Comparison of ENCODE assay signal across 25 cellular contexts in the genomic region with DNA sequence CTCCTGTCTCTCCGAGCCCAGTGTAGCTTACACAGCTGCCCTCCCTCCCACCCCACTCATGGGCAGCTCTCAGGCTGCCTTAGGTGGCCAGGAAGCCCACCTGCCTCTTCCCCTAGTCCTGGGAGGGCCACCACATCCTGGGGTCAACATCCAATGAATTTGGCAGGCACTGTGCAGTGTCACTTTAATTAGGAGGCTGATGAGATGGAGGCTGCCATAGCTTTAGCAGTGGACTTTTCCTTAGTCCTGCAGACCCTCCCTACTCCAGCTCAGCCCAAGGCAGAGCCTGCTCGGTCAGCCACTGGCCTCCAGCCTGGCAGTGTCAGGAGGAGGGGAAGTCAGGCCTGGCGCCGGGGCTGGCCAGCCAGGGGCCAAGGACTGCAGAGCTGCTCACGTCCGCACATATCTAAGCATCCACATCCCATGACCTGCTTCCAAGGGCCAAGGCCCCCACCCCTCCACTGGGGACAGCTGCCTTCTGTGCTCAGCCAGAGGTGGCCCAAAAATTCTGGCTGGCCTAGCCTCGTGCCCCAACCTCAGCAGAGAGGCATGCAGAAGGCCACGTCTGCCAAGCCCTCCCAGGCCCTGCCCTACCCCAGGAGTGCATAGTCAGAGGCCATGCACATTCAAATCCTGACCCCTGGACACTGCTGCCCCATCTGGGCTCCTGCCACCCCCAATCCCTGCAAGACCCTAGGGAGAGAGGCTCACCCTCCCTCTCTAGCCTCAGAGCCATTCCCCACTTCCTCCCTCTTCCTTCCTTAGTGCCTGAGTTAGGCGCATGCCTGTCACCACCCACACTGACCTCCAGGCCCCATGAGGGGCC. TPM values are rescaled to one million over a fixed set of nuclear protein-coding genes. Genes with fewer than 3 reads are reported as not detected.
A peak's percentile ranks its signal among the peaks of the same experiment; 100 is the strongest.
DNase-seq lines count a peak whose midpoint lies in the region; ATAC-seq and TF ChIP-seq lines count a peak whose summit lies in the region.
"Had no signal": no experiment of that assay in that cellular context is flagged by ENCODE, and none has a peak within 500 bp of the region (broad histone marks: within the 10 kb centered on the region; RNA-seq: fewer than 3 reads in every experiment).

No MANE protein-coding gene starts in this region.

- peak; percentile 23 for DNase-seq in activated naive CD8-positive, alpha-beta T cell treated with anti-CD3 and anti-CD28 coated beads, Interleukin-2, amount 10 ng/mL, durations not matched to agents 7 days and 5 days
- DNase-seq in activated naive CD8-positive, alpha-beta T cell treated with anti-CD3 and anti-CD28 coated beads for 36 hours: no peak
- peak; percentile 58 to 61 for DNase-seq in heart right ventricle
- peak; percentile 83 for DNase-seq in osteocyte (ENCODE audit: extremely low spot score, unreplicated experiment)
- no peak for DNase-seq in natural killer cell
- no peak for DNase-seq in HPDE6-E6E7 (ENCODE audit: extremely low spot score)
- DNase-seq in NCI-H774 (lab: John Stamatoyannopoulos, UW): no peak
- DNase-seq: ACHN; activated CD8-positive, alpha-beta T cell treated with anti-CD3 and anti-CD28 coated beads, Interleukin-2, amount 10 ng/mL, durations not matched to agents 7 days and 5 days; caudate nucleus; CD4-positive, CD25-positive, alpha-beta regulatory T cell; effector CD4-positive, alpha-beta T cell; esophagus squamous epithelium; glutamatergic neuron; KBM-7; NCI-H1694 treated with DMSO at 0.1 percent for 48 hours; SIG-M5; stimulated activated CD4-positive, alpha-beta T cell treated with anti-CD3 and anti-CD28 coated beads, Interleukin-2, amount 100 ng/mL, for 48 hours had no signal

- H3K27me3 Mint-ChIP-seq in activated naive CD8-positive, alpha-beta T cell treated with anti-CD3 and anti-CD28 coated beads, Interleukin-2, amount 10 ng/mL, durations not matched to agents 7 days and 5 days: peaks cover 26% of the 10 kb centered on the region
- H3K27me3 Mint-ChIP-seq in activated naive CD8-positive, alpha-beta T cell treated with anti-CD3 and anti-CD28 coated beads for 36 hours: peaks cover 3% of the 10 kb centered on the region
- peaks cover 51% of the 10 kb centered on the region for H3K27me3 Mint-ChIP-seq in osteocyte (ENCODE audit: unreplicated experiment)
- peaks cover 13 to 17% of the 10 kb centered on the region in 2 donors for H3K27me3 Mint-ChIP-seq in natural killer cell (ENCODE audit: low read depth in 2 of 2)

- TF ChIP-seq CTCF in heart right ventricle (IDR thresholded peaks at IDR 0.05): no peak
- no peak for TF ChIP-seq CTCF in osteocyte (IDR thresholded peaks at IDR 0.05)
- no peak for TF ChIP-seq CTCF in natural killer cell (IDR thresholded peaks at IDR 0.05)

- H3K9me3 Mint-ChIP-seq in activated naive CD8-positive, alpha-beta T cell treated with anti-CD3 and anti-CD28 coated beads, Interleukin-2, amount 10 ng/mL, durations not matched to agents 7 days and 5 days: peaks cover 1% of the 10 kb centered on the region
- no peaks in the 10 kb centered on the region for H3K9me3 Mint-ChIP-seq in activated naive CD8-positive, alpha-beta T cell treated with anti-CD3 and anti-CD28 coated beads for 36 hours
- H3K9me3 Mint-ChIP-seq in osteocyte (ENCODE audit: unreplicated experiment) (peaks cover 4% of the 10 kb centered on the region), natural killer cell (no peaks in the 10 kb centered on the region)
- H3K9me3 Mint-ChIP-seq: activated T-helper 2 cell treated with anti-CD3 and anti-CD28 coated beads, Interferon-gamma antibody, Interleukin-2, Interleukin-4, amounts not matched to agents 10 μg/mL and 5 μg/mL and 100 μg/mL, durations not matched to agents 14 hours and 24 hours and 36 hours had no signal

- peaks cover 16 to 38% (median 32%) of the 10 kb centered on the region in 9 donors for H3K4me1 ChIP-seq in heart right ventricle
- H3K4me1 ChIP-seq: esophagus squamous epithelium, vagina had no signal

- no peak overlapping the region for H3K4me3 ChIP-seq in heart right ventricle
- H3K4me3 ChIP-seq: esophagus squamous epithelium, vagina had no signal

- no peaks in the 10 kb centered on the region for H3K9me3 ChIP-seq in heart right ventricle
- H3K9me3 ChIP-seq: esophagus squamous epithelium, vagina had no signal

- 29% methylated on average over 9 of the region's 9 CpGs for WGBS in heart right ventricle, 2 donors

- no peak overlapping the region for H3K4me3 Mint-ChIP-seq in activated naive CD8-positive, alpha-beta T cell treated with anti-CD3 and anti-CD28 coated beads, Interleukin-2, amount 10 ng/mL, durations not matched to agents 7 days and 5 days
- H3K4me3 Mint-ChIP-seq in activated naive CD8-positive, alpha-beta T cell treated with anti-CD3 and anti-CD28 coated beads for 36 hours: no peak overlapping the region
- H3K4me3 Mint-ChIP-seq in osteocyte (ENCODE audit: unreplicated experiment) (no peak overlapping the region), natural killer cell (no peak overlapping the region)
- H3K4me3 Mint-ChIP-seq: activated CD8-positive, alpha-beta T cell treated with anti-CD3 and anti-CD28 coated beads, Interleukin-2, amount 10 ng/mL, durations not matched to agents 7 days and 5 days; CD4-positive, CD25-positive, alpha-beta regulatory T cell; T-cell had no signal

- POLR2A ChIA-PET in activated naive CD8-positive, alpha-beta T cell treated with anti-CD3 and anti-CD28 coated beads, Interleukin-2, amount 10 ng/mL, durations not matched to agents 7 days and 5 days (lab: Charles Lee): no interaction called here

- H3K36me3 ChIP-seq in heart right ventricle: no peaks in the 10 kb centered on the region
- H3K36me3 ChIP-seq: esophagus squamous epithelium, vagina had no signal

- no peaks in the 10 kb centered on the region for H3K36me3 Mint-ChIP-seq in activated naive CD8-positive, alpha-beta T cell treated with anti-CD3 and anti-CD28 coated beads, Interleukin-2, amount 10 ng/mL, durations not matched to agents 7 days and 5 days
- H3K36me3 Mint-ChIP-seq in activated naive CD8-positive, alpha-beta T cell treated with anti-CD3 and anti-CD28 coated beads for 36 hours: no peaks in the 10 kb centered on the region
- H3K36me3 Mint-ChIP-seq in osteocyte (ENCODE audit: unreplicated experiment) (no peaks in the 10 kb centered on the region), natural killer cell (no peaks in the 10 kb centered on the region)
- H3K36me3 Mint-ChIP-seq: CD4-positive, CD25-positive, alpha-beta regulatory T cell; T-cell had no signal

- no peaks in the 10 kb centered on the region for H3K27me3 ChIP-seq in heart right ventricle
- H3K27me3 ChIP-seq: vagina had no signal

- peaks cover 1% of the 10 kb centered on the region for H3K4me1 Mint-ChIP-seq in activated naive CD8-positive, alpha-beta T cell treated with anti-CD3 and anti-CD28 coated beads, Interleukin-2, amount 10 ng/mL, durations not matched to agents 7 days and 5 days
- peaks cover 3% of the 10 kb centered on the region for H3K4me1 Mint-ChIP-seq in activated naive CD8-positive, alpha-beta T cell treated with anti-CD3 and anti-CD28 coated beads for 36 hours
- H3K4me1 Mint-ChIP-seq in osteocyte (ENCODE audit: unreplicated experiment) (no peaks in the 10 kb centered on the region), natural killer cell (no peaks in the 10 kb centered on the region)
- H3K4me1 Mint-ChIP-seq: T-cell had no signal

- no peak overlapping the region for H3K27ac Mint-ChIP-seq in activated naive CD8-positive, alpha-beta T cell treated with anti-CD3 and anti-CD28 coated beads, Interleukin-2, amount 10 ng/mL, durations not matched to agents 7 days and 5 days
- no peak overlapping the region for H3K27ac Mint-ChIP-seq in activated naive CD8-positive, alpha-beta T cell treated with anti-CD3 and anti-CD28 coated beads for 36 hours
- no peak overlapping the region for H3K27ac Mint-ChIP-seq in osteocyte (ENCODE audit: unreplicated experiment)
- no peak overlapping the region for H3K27ac Mint-ChIP-seq in natural killer cell
- H3K27ac Mint-ChIP-seq: activated CD8-positive, alpha-beta T cell treated with anti-CD3 and anti-CD28 coated beads, Interleukin-2, amount 10 ng/mL, durations not matched to agents 7 days and 5 days; activated T-helper 2 cell treated with anti-CD3 and anti-CD28 coated beads, Interferon-gamma antibody, Interleukin-2, Interleukin-4, amounts not matched to agents 10 μg/mL and 5 μg/mL and 100 μg/mL, durations not matched to agents 14 hours and 24 hours and 36 hours; T-cell had no signal

- no peak for ATAC-seq in activated naive CD8-positive, alpha-beta T cell treated with anti-CD3 and anti-CD28 coated beads, Interleukin-2, amount 10 ng/mL, durations not matched to agents 7 days and 5 days (ENCODE audit: low read depth)
- ATAC-seq in heart right ventricle (peak; percentile 63 to 92 (median 88)), natural killer cell (no peak), GM21515 (IDR thresholded peaks at IDR 0.05; ENCODE audit: unreplicated experiment) (no peak)
- ATAC-seq: activated CD8-positive, alpha-beta T cell treated with anti-CD3 and anti-CD28 coated beads, Interleukin-2, amount 10 ng/mL, durations not matched to agents 7 days and 5 days; T-cell had no signal

- H3K27ac ChIP-seq in heart right ventricle: peak overlapping the region; percentile 37 to 90 (median 74)
- H3K27ac ChIP-seq: vagina, VCaP had no signal

- intact Hi-C loops in heart right ventricle (cut with DNase I): loop anchor here in 1 of 10 donors (5.0 kb wide), 1 partner anchor 34 kb away; the partner anchor contains the start of gene ADRA2B
- intact Hi-C loops in natural killer cell (cut with micrococcal nuclease): no loop called here

RNA-seq across cellular contexts. Expression of gene ADRA2B, which starts 33.1 kb away (rescaled TPM):
- total RNA-seq in activated naive CD8-positive, alpha-beta T cell treated with anti-CD3 and anti-CD28 coated beads, Interleukin-2, amount 10 ng/mL, durations not matched to agents 7 days and 5 days: under 1 TPM; 0.17 to 0.26 TPM
- under 1 TPM; 0.29 to 0.30 TPM for total RNA-seq in activated naive CD8-positive, alpha-beta T cell treated with anti-CD3 and anti-CD28 coated beads for 36 hours
- total RNA-seq in heart right ventricle (1 to 10 TPM; 1.5 to 7.3 (median 3.4) TPM), osteocyte (not detected in 2 replicates), natural killer cell (1 to 10 TPM in 1 of 3 donors, under 1 TPM in 2; 0.18 to 1.3 (median 0.38) TPM)
- polyA plus RNA-seq in heart right ventricle: 1 to 10 TPM; 1.9 to 5.2 TPM
- polyA plus RNA-seq: CD4-positive, CD25-positive, alpha-beta regulatory T cell had no signal

RNA-seq across cellular contexts. Expression of gene GPAT2, which starts 48.6 kb away (rescaled TPM):
- 10 to 100 TPM; 14.0 to 15.0 TPM for total RNA-seq in activated naive CD8-positive, alpha-beta T cell treated with anti-CD3 and anti-CD28 coated beads, Interleukin-2, amount 10 ng/mL, durations not matched to agents 7 days and 5 days
- total RNA-seq in activated naive CD8-positive, alpha-beta T cell treated with anti-CD3 and anti-CD28 coated beads for 36 hours: 10 to 100 TPM; 36.3 to 41.8 TPM
- total RNA-seq in heart right ventricle: 10 to 100 TPM in 1 of 10 donors, 1 to 10 TPM in 9; 1.7 to 21.6 (median 3.6) TPM
- polyA plus RNA-seq in heart right ventricle: 1 to 10 TPM; 4.6 to 9.2 TPM
- total RNA-seq in osteocyte: not detected in 2 replicates
- 1 to 10 TPM; 2.3 to 6.0 (median 3.8) TPM for total RNA-seq in natural killer cell

RNA-seq across cellular contexts. Expression of gene ASTL, which starts 55.0 kb away (rescaled TPM):
- 10 to 100 TPM; 12.2 to 14.7 TPM for total RNA-seq in activated naive CD8-positive, alpha-beta T cell treated with anti-CD3 and anti-CD28 coated beads, Interleukin-2, amount 10 ng/mL, durations not matched to agents 7 days and 5 days
- 10 to 100 TPM; 22.1 to 23.3 TPM for total RNA-seq in activated naive CD8-positive, alpha-beta T cell treated with anti-CD3 and anti-CD28 coated beads for 36 hours
- total RNA-seq in heart right ventricle (not detected), osteocyte (not detected in 2 replicates), natural killer cell (10 to 100 TPM in 1 of 3 donors, 1 to 10 TPM in 2; 5.5 to 11.3 (median 8.8) TPM)
- polyA plus RNA-seq in heart right ventricle: under 1 TPM in 1 of 2 donors, not detected in 1; 0.16 TPM
- total RNA-seq: osteoblast, skeletal muscle tissue, vagina had no signal

Comparison
In these comparisons a context has a peak if more than half of its experiments do, and no peak if none do; other contexts are left out.
1. DNase-seq: peak in activated naive CD8-positive, alpha-beta T cell treated with anti-CD3 and anti-CD28 coated beads, Interleukin-2, amount 10 ng/mL, durations not matched to agents 7 days and 5 days (single experiment), heart right ventricle (2 of 2) and osteocyte (single experiment); none in activated naive CD8-positive, alpha-beta T cell treated with anti-CD3 and anti-CD28 coated beads for 36 hours (single experiment), natural killer cell (single experiment), HPDE6-E6E7 (single experiment) and NCI-H774 (single experiment).
2. ATAC-seq: peak in heart right ventricle (8 of 8); none in activated naive CD8-positive, alpha-beta T cell treated with anti-CD3 and anti-CD28 coated beads, Interleukin-2, amount 10 ng/mL, durations not matched to agents 7 days and 5 days (single experiment), natural killer cell (0 of 3) and GM21515 (single experiment).